Comparison of ENCODE assay signal across 28 cellular contexts in the genomic region with DNA sequence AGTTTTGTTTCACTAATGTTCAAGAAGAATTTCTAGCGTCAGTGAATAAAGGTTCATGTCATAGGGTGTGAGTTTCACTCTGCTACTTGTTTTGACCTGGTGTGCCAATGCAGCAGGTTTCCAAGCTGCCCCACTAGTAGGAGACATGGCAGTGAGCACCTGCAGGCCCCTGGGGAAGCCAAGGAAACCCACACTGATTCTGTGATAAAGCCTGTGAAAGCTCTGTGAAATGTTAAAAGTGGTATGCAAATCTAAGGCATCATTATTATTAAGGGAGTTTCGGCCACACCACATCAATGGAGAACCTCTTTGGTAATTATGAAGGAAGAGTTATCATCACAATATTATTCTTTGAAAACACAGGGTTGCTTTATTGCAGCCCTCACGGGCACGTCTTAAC. TPM values are rescaled to one million over a fixed set of nuclear protein-coding genes. Genes with fewer than 3 reads are reported as not detected.
A peak's percentile ranks its signal among the peaks of the same experiment; 100 is the strongest.
DNase-seq lines count a peak whose midpoint lies in the region; ATAC-seq and TF ChIP-seq lines count a peak whose summit lies in the region.
"Had no signal": no experiment of that assay in that cellular context is flagged by ENCODE, and none has a peak within 500 bp of the region (broad histone marks: within the 10 kb centered on the region; RNA-seq: fewer than 3 reads in every experiment).

No MANE protein-coding gene starts in this region.

- no peaks in the 10 kb centered on the region for H3K4me1 ChIP-seq in BE2C
- H3K4me1 ChIP-seq: heart right ventricle, Peyer's patch, SJSA1 had no signal

- H3K4me3 ChIP-seq in BE2C (ENCODE audit: low read depth, low read length): no peak overlapping the region
- H3K4me3 ChIP-seq: heart right ventricle, ovary, Peyer's patch, SJSA1 had no signal

- ATAC-seq in GM18498 (IDR thresholded peaks at IDR 0.05; ENCODE audit: unreplicated experiment) (peak; percentile 72), GM19324 (IDR thresholded peaks at IDR 0.05; ENCODE audit: low FRiP score, unreplicated experiment) (peak; percentile 87), HG02759 (IDR thresholded peaks at IDR 0.05; ENCODE audit: unreplicated experiment) (peak; percentile 62), HG03442 (IDR thresholded peaks at IDR 0.05; ENCODE audit: unreplicated experiment) (peak; percentile 74)
- ATAC-seq: activated CD8-positive, alpha-beta T cell treated with anti-CD3 and anti-CD28 coated beads for 36 hours; heart right ventricle; left lobe of liver; natural killer cell treated with Interleukin-12 subunit alpha and Interleukin-12 subunit beta and Interleukin-15 and Interleukin-18, amount 100 ng/mL, for 72 hours; right cardiac atrium; T-helper 17 cell had no signal

- H3K9me3 ChIP-seq in BE2C: no peaks in the 10 kb centered on the region
- H3K9me3 ChIP-seq: heart right ventricle, ovary, Peyer's patch, SJSA1 had no signal

- H3K36me3 ChIP-seq in BE2C: no peaks in the 10 kb centered on the region
- H3K36me3 ChIP-seq: heart right ventricle, ovary, Peyer's patch, SJSA1 had no signal

- DNase-seq in NCI-H526 treated with DMSO at 0.1 percent for 48 hours (lab: John Stamatoyannopoulos, UW): no peak
- no peak for DNase-seq in mucosa of gallbladder (ENCODE audit: low spot score)
- DNase-seq in GOT3 (lab: John Stamatoyannopoulos, UW): no peak
- DNase-seq in BE2C: no peak
- DNase-seq: activated CD8-positive, alpha-beta T cell treated with anti-CD3 and anti-CD28 coated beads for 36 hours; activated gamma-delta T cell treated with Interleukin-2 at 50 U/mL for 16 hours; COR-L47; DND-41; heart right ventricle; KG1; NCI-H2029; NCI-H345; ovary; Peyer's patch; right cardiac atrium; stimulated activated CD4-positive, alpha-beta T cell treated with anti-CD3 and anti-CD28 coated beads, Interleukin-12 subunit alpha, Interleukin-12 subunit beta, amount 100 ng/mL, for 4 hours; stimulated activated CD8-positive, alpha-beta memory T cell treated with anti-CD3 and anti-CD28 coated beads, Interleukin-4, amount 100 ng/mL, for 48 hours; T-helper 17 cell had no signal

- no peak for TF ChIP-seq CTCF in BE2C (IDR thresholded peaks at IDR 0.05; ENCODE audit: low read depth, low read length)

- H3K27me3 ChIP-seq in BE2C: peaks cover 12% of the 10 kb centered on the region
- H3K27me3 ChIP-seq: heart right ventricle, ovary, Peyer's patch had no signal

RNA-seq across cellular contexts. Expression of a gene that starts 46.4 kb away (rescaled TPM):
- total RNA-seq in mucosa of gallbladder: 0.06 TPM
- polyA plus RNA-seq in BE2C (2012; ENCODE audit: insufficient read depth, insufficient read length, low read depth): not detected
- total RNA-seq: activated CD8-positive, alpha-beta T cell treated with anti-CD3 and anti-CD28 coated beads for 36 hours; endothelial cell of umbilical vein; heart right ventricle; HT1080; left lobe of liver; natural killer cell treated with Interleukin-12 subunit alpha and Interleukin-12 subunit beta and Interleukin-15 and Interleukin-18, amount 100 ng/mL, for 72 hours; right cardiac atrium; SJSA1; T-helper 17 cell had no signal
- polyA plus RNA-seq: BJ, endothelial cell of umbilical vein, heart right ventricle, right cardiac atrium had no signal
